In the genomic region with DNA sequence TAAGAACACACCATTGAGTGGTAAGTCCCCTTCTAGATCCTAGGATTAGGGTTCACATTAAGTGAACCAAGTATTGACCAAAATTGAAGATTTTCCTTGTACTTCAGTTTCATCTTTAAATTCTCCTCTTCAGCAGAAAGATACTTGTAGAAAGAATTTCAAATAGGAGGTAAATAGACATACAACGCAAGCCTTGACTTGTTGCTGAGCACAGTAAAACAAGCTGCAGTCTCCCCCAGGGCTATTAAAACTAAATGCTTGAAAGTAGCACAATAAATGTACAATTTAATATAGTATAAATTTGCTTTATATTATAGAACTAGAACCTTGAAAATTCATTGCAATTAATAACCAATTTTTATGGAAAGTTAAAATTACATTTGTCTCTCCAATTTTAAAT, we compare ENCODE assay signal across 16 cellular contexts.
DNase-seq lines count a peak whose midpoint lies in the region; ATAC-seq and TF ChIP-seq lines count a peak whose summit lies in the region.
"Had no signal": no experiment of that assay in that cellular context is flagged by ENCODE, and none has a peak within 500 bp of the region (broad histone marks: within the 10 kb centered on the region; RNA-seq: fewer than 3 reads in every experiment).

No MANE protein-coding gene starts in this region.

- TF ChIP-seq POLR2A in stomach (IDR thresholded peaks at IDR 0.05) (no peak), prostate gland (IDR thresholded peaks at IDR 0.05) (no peak)

- peak; percentile 40 for DNase-seq in HPDE6-E6E7 (ENCODE audit: extremely low spot score)
- DNase-seq in RWPE1 (ENCODE audit: low spot score) = peak; percentile 63
- no peak for DNase-seq in epithelial cell of prostate (ENCODE audit: low read depth, low spot score)
- no peak for DNase-seq in smooth muscle cell (lab: John Stamatoyannopoulos, UW; ENCODE audit: unreplicated experiment)
- no peak for DNase-seq in stomach
- DNase-seq in prostate gland (ENCODE audit: low spot score) = no peak
- DNase-seq: BE2C; CD4-positive, alpha-beta memory T cell; DMS79 treated with DMSO at 0.1 percent for 48 hours; EL; HFFc6 had no signal

- H3K9me3 ChIP-seq in smooth muscle cell (replicated peaks; ENCODE audit: low read depth) = no peaks in the 10 kb centered on the region
- no peaks in the 10 kb centered on the region for H3K9me3 ChIP-seq in stomach
- H3K9me3 ChIP-seq in prostate gland = no peaks in the 10 kb centered on the region
- H3K9me3 ChIP-seq: A549, BE2C, HAP-1 had no signal

- intact Hi-C loops in stomach (cut with DNase I; ENCODE audit: low total_unique reads) (no loop called here), prostate gland (cut with DNase I) (no loop called here)

- H3K9ac ChIP-seq in smooth muscle cell (ENCODE audit: low read depth) = no peak overlapping the region

- no peaks in the 10 kb centered on the region for H3F3A ChIP-seq in smooth muscle cell (ENCODE audit: low read depth)

- H4K20me1 ChIP-seq in smooth muscle cell (ENCODE audit: low read depth) = no peaks in the 10 kb centered on the region

- H3K27me3 ChIP-seq in smooth muscle cell (ENCODE audit: low read depth) (no peaks in the 10 kb centered on the region), stomach (no peaks in the 10 kb centered on the region), prostate gland (replicated peaks; ENCODE audit: insufficient read depth) (no peaks in the 10 kb centered on the region)
- H3K27me3 ChIP-seq: BE2C had no signal

- H3K4me3 ChIP-seq in smooth muscle cell = no peak overlapping the region
- no peak overlapping the region for H3K4me3 ChIP-seq in stomach
- H3K4me3 ChIP-seq in prostate gland = no peak overlapping the region
- H3K4me3 ChIP-seq: A549, HAP-1 had no signal

- CTCF ChIA-PET in RWPE1 (lab: Yijun Ruan, JAX) = no interaction called here

- no peak for ATAC-seq in GM18870 (IDR thresholded peaks at IDR 0.05; ENCODE audit: unreplicated experiment)
- ATAC-seq: A549 had no signal

- no peak for TF ChIP-seq CTCF in RWPE1 (conservative IDR thresholded peaks at IDR 0.05; ENCODE audit: low read depth)
- no peak for TF ChIP-seq CTCF in smooth muscle cell (IDR thresholded peaks at IDR 0.05; ENCODE audit: borderline replicate concordance, insufficient read depth, poor library complexity, severe bottlenecking)
- no peak for TF ChIP-seq CTCF in stomach (IDR thresholded peaks at IDR 0.05)
- TF ChIP-seq CTCF in prostate gland (IDR thresholded peaks at IDR 0.05) = no peak

- H3K36me3 ChIP-seq in smooth muscle cell (ENCODE audit: low read depth) = no peaks in the 10 kb centered on the region
- no peaks in the 10 kb centered on the region for H3K36me3 ChIP-seq in stomach
- no peaks in the 10 kb centered on the region for H3K36me3 ChIP-seq in prostate gland
- H3K36me3 ChIP-seq: BE2C, HAP-1 had no signal

- POLR2A ChIA-PET in RWPE1 (lab: Yijun Ruan, JAX; ENCODE audit: low non-redundant PET) = no interaction called here

- no peaks in the 10 kb centered on the region for H3K79me2 ChIP-seq in smooth muscle cell (ENCODE audit: low read depth)

- no peak for TF ChIP-seq EP300 in stomach (IDR thresholded peaks at IDR 0.05)

- H3K4me2 ChIP-seq in smooth muscle cell = peak overlapping the region; percentile 1
- H3K4me2 ChIP-seq: A549 had no signal

- 35% methylated on average over 1 of the region's 1 CpG for WGBS in smooth muscle cell (ENCODE audit: low lambda C conversion rate)
- 50 to 94% (median 82%) methylated on average over 1 of the region's 1 CpG for WGBS in stomach, 5 donors
- WGBS in prostate gland = 36% methylated on average over 1 of the region's 1 CpG

- H3K27ac ChIP-seq in RWPE1 (no peak overlapping the region), epithelial cell of prostate (peak overlapping the region; percentile 61), smooth muscle cell (ENCODE audit: low read depth) (peak overlapping the region; percentile 3), stomach (no peak overlapping the region), prostate gland (no peak overlapping the region)
- H3K27ac ChIP-seq: A549, C4-2B, HL-60 had no signal

- peaks cover 6% of the 10 kb centered on the region for H3K4me1 ChIP-seq in smooth muscle cell (ENCODE audit: low read depth)
- no peaks in the 10 kb centered on the region for H3K4me1 ChIP-seq in stomach
- H3K4me1 ChIP-seq in prostate gland (replicated peaks) = no peaks in the 10 kb centered on the region
- H3K4me1 ChIP-seq: BE2C, HAP-1 had no signal

- H2AFZ ChIP-seq in smooth muscle cell (ENCODE audit: low read depth) = peak overlapping the region; percentile 6

Comparison
In these comparisons a context has a peak if more than half of its experiments do, and no peak if none do; other contexts are left out.
1. DNase-seq: peak in HPDE6-E6E7 (single experiment) and RWPE1 (single experiment); none in epithelial cell of prostate (single experiment), smooth muscle cell (single experiment), stomach (single experiment) and prostate gland (single experiment).
2. H3K27ac ChIP-seq: peak in epithelial cell of prostate (single experiment) and smooth muscle cell (single experiment); none in RWPE1 (single experiment), stomach (0 of 5) and prostate gland (0 of 2).